Comparison of ENCODE assay signal across 13 cellular contexts in the genomic region with DNA sequence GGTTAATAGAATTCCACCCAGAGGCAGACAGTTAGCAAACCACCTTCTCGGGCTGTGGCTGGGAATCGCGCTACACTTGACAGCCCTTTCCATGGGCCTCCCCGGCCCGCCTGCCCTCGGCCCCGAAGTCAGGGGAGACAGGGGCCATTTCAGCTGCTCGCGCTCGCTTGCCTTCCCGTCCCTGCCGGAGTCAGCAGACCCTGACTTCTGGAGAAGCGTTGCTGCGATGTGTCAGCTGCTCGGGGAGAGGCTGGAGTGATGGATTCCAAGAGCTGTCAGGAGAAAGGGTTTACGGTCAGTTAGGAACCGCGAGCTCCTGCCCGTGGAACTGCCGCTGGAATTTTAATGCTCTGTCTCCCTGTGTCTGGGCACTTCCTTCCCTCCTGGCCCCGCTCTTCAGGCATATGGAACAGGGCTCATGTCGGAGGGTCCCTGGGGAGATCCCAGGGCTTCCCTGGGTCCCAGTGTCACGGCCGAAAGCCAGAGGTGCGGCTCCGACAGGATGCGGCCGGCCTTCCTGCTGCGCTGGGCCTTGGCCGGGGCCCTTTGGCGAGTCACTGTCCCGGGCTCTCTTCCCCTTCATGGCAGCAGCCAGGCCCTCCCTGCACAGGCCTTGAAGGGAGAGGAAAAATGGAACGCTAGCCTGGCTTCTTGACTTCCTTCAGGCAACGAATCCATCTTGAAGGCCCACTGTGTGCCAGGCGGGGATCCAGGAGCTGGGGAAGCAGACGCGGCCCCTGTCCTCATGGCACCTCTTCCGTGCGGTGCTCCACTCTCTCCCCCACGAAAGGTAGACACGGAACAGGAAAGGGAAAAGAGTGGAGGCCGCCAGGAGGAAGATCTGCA. TPM values are rescaled to one million over a fixed set of nuclear protein-coding genes. Genes with fewer than 3 reads are reported as not detected.
DNase-seq lines count a peak whose midpoint lies in the region; ATAC-seq and TF ChIP-seq lines count a peak whose summit lies in the region.
"Had no signal": no experiment of that assay in that cellular context is flagged by ENCODE, and none has a peak within 500 bp of the region (broad histone marks: within the 10 kb centered on the region; RNA-seq: fewer than 3 reads in every experiment).

No MANE protein-coding gene starts in this region.

- H3K27ac Mint-ChIP-seq in nephron progenitor cell = peak overlapping the region; percentile 90
- H3K27ac Mint-ChIP-seq: activated CD4-positive, alpha-beta T cell treated with anti-CD3 and anti-CD28 coated beads for 36 hours; activated T-helper 1 cell treated with anti-CD3 and anti-CD28 coated beads, Interleukin-12 subunit alpha, Interleukin-12 subunit beta, Interleukin-2, Interleukin-4 antibody, amounts not matched to agents 30 ng/mL and 10 ng/mL and 1 ng/mL, durations not matched to agents 14 hours and 24 hours and 36 hours; T-helper 17 cell had no signal

- H3K27me3 ChIP-seq in SJCRH30 (no peaks in the 10 kb centered on the region), gastroesophageal sphincter (peaks cover 14% of the 10 kb centered on the region), upper lobe of left lung (no peaks in the 10 kb centered on the region)

- H3K36me3 Mint-ChIP-seq in nephron progenitor cell (ENCODE audit: low read depth) = no peaks in the 10 kb centered on the region

- TF ChIP-seq CTCF in gastroesophageal sphincter (IDR thresholded peaks at IDR 0.05) (no peak), nephron progenitor cell (IDR thresholded peaks at IDR 0.05) (no peak), upper lobe of left lung (IDR thresholded peaks at IDR 0.05) (no peak)

- H3K4me3 ChIP-seq in SJCRH30 (peak overlapping the region; percentile 47), gastroesophageal sphincter (peak overlapping the region in 1 of 2 donors; percentile 6), upper lobe of left lung (no peak overlapping the region)
- H3K4me3 ChIP-seq: PC-9 had no signal

- H3K36me3 ChIP-seq in SJCRH30 (no peaks in the 10 kb centered on the region), gastroesophageal sphincter (no peaks in the 10 kb centered on the region), upper lobe of left lung (no peaks in the 10 kb centered on the region)

- DNase-seq in SJCRH30 (peak; percentile 64 to 67), nephron progenitor cell (peak; percentile 72), upper lobe of left lung (peak in 1 of 2 donors; percentile 78), Ammon's horn (ENCODE audit: low spot score) (no peak)
- DNase-seq in activated CD4-positive, alpha-beta T cell treated with anti-CD3 and anti-CD28 coated beads for 4 hours = no peak
- DNase-seq: activated CD4-positive, alpha-beta T cell treated with anti-CD3 and anti-CD28 coated beads for 36 hours; midbrain; PC-9; substantia nigra; T-helper 17 cell had no signal

- peak; percentile 56 for ATAC-seq in gastroesophageal sphincter
- ATAC-seq in upper lobe of left lung (ENCODE audit: low FRiP score in 2 of 2) = peak in 1 of 2 donors; percentile 23
- ATAC-seq in GM21737 (IDR thresholded peaks at IDR 0.05; ENCODE audit: unreplicated experiment) = no peak
- ATAC-seq: activated CD4-positive, alpha-beta T cell treated with anti-CD3 and anti-CD28 coated beads for 36 hours; T-helper 17 cell had no signal

- H3K27ac ChIP-seq in SJCRH30 (no peak overlapping the region), gastroesophageal sphincter (peak overlapping the region in 3 of 4 donors; percentile 69 to 75 (median 73)), upper lobe of left lung (peak overlapping the region; percentile 59 to 77 (median 70))
- H3K27ac ChIP-seq: PC-9 had no signal

- H3K27me3 Mint-ChIP-seq in nephron progenitor cell (ENCODE audit: low read depth, poor library complexity) = peaks cover 15% of the 10 kb centered on the region

- 58 to 80% methylated on average over 2 to 7 of the region's 42 CpGs for WGBS in gastroesophageal sphincter (ENCODE audit: low coverage in 1 of 2), 2 donors
- WGBS in upper lobe of left lung, 2 donors = 82 to 91% methylated on average over 30 to 42 of the region's 42 CpGs

- H3K9me3 ChIP-seq in SJCRH30 (replicated peaks) = no peaks in the 10 kb centered on the region
- no peaks in the 10 kb centered on the region for H3K9me3 ChIP-seq in gastroesophageal sphincter
- no peaks in the 10 kb centered on the region for H3K9me3 ChIP-seq in upper lobe of left lung

- no peaks in the 10 kb centered on the region for H3K9me3 Mint-ChIP-seq in nephron progenitor cell
- H3K9me3 Mint-ChIP-seq: activated T-helper 1 cell treated with anti-CD3 and anti-CD28 coated beads, Interleukin-12 subunit alpha, Interleukin-12 subunit beta, Interleukin-2, Interleukin-4 antibody, amounts not matched to agents 30 ng/mL and 10 ng/mL and 1 ng/mL, durations not matched to agents 14 hours and 24 hours and 36 hours had no signal

- H3K4me1 Mint-ChIP-seq in nephron progenitor cell = peaks cover 89% of the 10 kb centered on the region
- H3K4me1 Mint-ChIP-seq: activated CD4-positive, alpha-beta T cell treated with anti-CD3 and anti-CD28 coated beads for 36 hours had no signal

- H3K4me1 ChIP-seq in SJCRH30 (no peaks in the 10 kb centered on the region), gastroesophageal sphincter (peaks cover 0 to 10% (median 0%) of the 10 kb centered on the region in 3 donors), upper lobe of left lung (peaks cover 0 to 3% (median 0%) of the 10 kb centered on the region in 4 donors)

- TF ChIP-seq POLR2A in gastroesophageal sphincter (IDR thresholded peaks at IDR 0.05) (peak in 1 of 2 donors; percentile 7), upper lobe of left lung (IDR thresholded peaks at IDR 0.05) (no peak)

- no peak for TF ChIP-seq EP300 in gastroesophageal sphincter (IDR thresholded peaks at IDR 0.05)
- no peak for TF ChIP-seq EP300 in upper lobe of left lung (IDR thresholded peaks at IDR 0.05)

- no peak overlapping the region for H3K4me3 Mint-ChIP-seq in nephron progenitor cell
- H3K4me3 Mint-ChIP-seq: activated CD4-positive, alpha-beta T cell treated with anti-CD3 and anti-CD28 coated beads for 36 hours; activated T-helper 1 cell treated with anti-CD3 and anti-CD28 coated beads, Interleukin-12 subunit alpha, Interleukin-12 subunit beta, Interleukin-2, Interleukin-4 antibody, amounts not matched to agents 30 ng/mL and 10 ng/mL and 1 ng/mL, durations not matched to agents 14 hours and 24 hours and 36 hours; T-helper 17 cell had no signal

RNA-seq across cellular contexts. Expression of gene VPS8, which starts 38.4 kb away (rescaled TPM):
- total RNA-seq in SJCRH30 (2014; rRNA removed; shearing (Covaris generic)) = 44.3 and 47.2 TPM in 2 replicates
- 10 to 100 TPM; 27.1 to 72.5 (median 40.8) TPM for total RNA-seq in gastroesophageal sphincter
- total RNA-seq in upper lobe of left lung = 100 to 1,000 TPM in 2 of 6 donors, 10 to 100 TPM in 4; 50.9 to 147 (median 61.5) TPM

Comparison
In these comparisons a context has a peak if more than half of its experiments do, and no peak if none do; other contexts are left out.
1. DNase-seq: peak in SJCRH30 (2 of 2) and nephron progenitor cell (single experiment); none in Ammon's horn (single experiment) and activated CD4-positive, alpha-beta T cell treated with anti-CD3 and anti-CD28 coated beads for 4 hours (0 of 2).